ENCODE assay signal across 8 cellular contexts in the genomic region with DNA sequence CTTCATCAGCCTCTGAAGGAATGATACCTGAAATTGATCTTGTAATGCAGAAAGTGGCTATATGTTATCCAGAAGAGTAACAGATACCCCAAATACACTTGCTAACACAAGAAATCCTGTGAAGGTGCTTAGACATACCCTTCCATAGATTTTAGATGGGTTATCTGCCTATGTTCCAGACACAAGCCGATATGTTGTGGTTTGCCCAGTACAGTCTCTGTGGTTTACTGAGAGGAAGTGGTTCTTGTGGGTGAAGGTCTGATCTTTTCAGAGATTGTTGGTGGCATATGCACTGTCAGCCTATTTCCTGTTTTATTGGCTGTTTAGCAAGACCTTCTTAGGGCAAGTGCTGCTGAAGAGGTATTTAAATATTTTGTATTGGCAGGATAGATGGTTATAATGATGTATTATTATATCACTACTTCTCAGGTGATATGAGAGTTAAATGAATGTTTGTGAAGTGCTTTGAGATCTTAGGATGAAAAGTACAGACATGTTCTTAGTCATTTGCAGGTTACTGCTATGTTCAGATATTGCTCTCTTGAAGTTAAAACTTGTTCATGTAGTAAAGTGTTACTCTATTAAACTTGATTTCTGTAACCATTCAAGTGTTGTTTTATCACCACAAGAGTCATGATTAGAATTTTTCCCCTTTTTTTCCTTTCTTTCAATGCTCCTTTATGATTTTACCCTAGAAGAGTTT. TPM values are rescaled to one million over a fixed set of nuclear protein-coding genes. Genes with fewer than 3 reads are reported as not detected.
DNase-seq lines count a peak whose midpoint lies in the region; ATAC-seq and TF ChIP-seq lines count a peak whose summit lies in the region.

No MANE protein-coding gene starts in this region.

- 69% methylated on average over 1 of the region's 1 CpG for WGBS in esophagus muscularis mucosa

- TF ChIP-seq CTCF in AG10803 (conservative IDR thresholded peaks at IDR 0.05; ENCODE audit: low read length): no peak
- TF ChIP-seq CTCF in esophagus muscularis mucosa (IDR thresholded peaks at IDR 0.05): no peak

- H3K27me3 ChIP-seq in esophagus muscularis mucosa: no peaks in the 10 kb centered on the region

- TF ChIP-seq POLR2A in esophagus muscularis mucosa (IDR thresholded peaks at IDR 0.05; ENCODE audit: low read depth): no peak

- DNase-seq in AG10803 (ENCODE audit: low read depth): peak; percentile 57
- DNase-seq in NOMO-1 treated with dmso at 0.1 percent for 144 hours (lab: John Stamatoyannopoulos, UW; ENCODE audit: unreplicated experiment): peak; percentile 63
- peak; percentile 55 for DNase-seq in astrocyte of the hippocampus (ENCODE audit: low read depth, low spot score)
- peak; percentile 80 for DNase-seq in renal cortical epithelial cell (ENCODE audit: low read depth)
- DNase-seq in esophagus muscularis mucosa (ENCODE audit: extremely low spot score): no peak
- DNase-seq in iPS-NIHi7 (ENCODE audit: extremely low spot score): no peak

- H3K4me1 ChIP-seq in esophagus muscularis mucosa: peaks cover 89 to 96% (median 93%) of the 10 kb centered on the region in 4 donors

- H3K36me3 ChIP-seq in esophagus muscularis mucosa: no peaks in the 10 kb centered on the region

- TF ChIP-seq EP300 in esophagus muscularis mucosa (IDR thresholded peaks at IDR 0.05): no peak

- intact Hi-C loops in esophagus muscularis mucosa (cut with DNase I): loop anchor here (10.0 kb wide), 1 partner anchor 50 kb away; no protein-coding TSS in a partner anchor

- no peaks in the 10 kb centered on the region for H3K9me3 ChIP-seq in esophagus muscularis mucosa

- ATAC-seq in GM18517 (IDR thresholded peaks at IDR 0.05; ENCODE audit: unreplicated experiment) (peak; percentile 93), HG02870 (IDR thresholded peaks at IDR 0.05; ENCODE audit: unreplicated experiment) (peak; percentile 68)

- H3K4me3 ChIP-seq in AG10803 (ENCODE audit: low read length) (no peak overlapping the region), esophagus muscularis mucosa (no peak overlapping the region)

- H3K27ac ChIP-seq in esophagus muscularis mucosa (replicated peaks in 1 of 4): no peak overlapping the region

RNA-seq across cellular contexts. Expression of a gene that starts 8.2 kb away (rescaled TPM):
- total RNA-seq in renal cortical epithelial cell (72.9 and 224 TPM in 2 replicates), esophagus muscularis mucosa (100 to 1,000 TPM in 3 of 4 donors, 10 to 100 TPM in 1; 89.1 to 118 (median 106) TPM)

RNA-seq across cellular contexts. Expression of a gene that starts 19.4 kb away (rescaled TPM):
- 3.8 and 19.0 TPM in 2 replicates for total RNA-seq in renal cortical epithelial cell
- 1 to 10 TPM; 3.7 to 6.3 (median 4.4) TPM for total RNA-seq in esophagus muscularis mucosa

Comparison
In these comparisons a context has a peak if more than half of its experiments do, and no peak if none do; other contexts are left out.
1. DNase-seq: peak in AG10803 (single experiment), NOMO-1 treated with dmso at 0.1 percent for 144 hours (single experiment), astrocyte of the hippocampus (single experiment) and renal cortical epithelial cell (single experiment); none in esophagus muscularis mucosa (single experiment) and iPS-NIHi7 (single experiment).